In the genomic region with DNA sequence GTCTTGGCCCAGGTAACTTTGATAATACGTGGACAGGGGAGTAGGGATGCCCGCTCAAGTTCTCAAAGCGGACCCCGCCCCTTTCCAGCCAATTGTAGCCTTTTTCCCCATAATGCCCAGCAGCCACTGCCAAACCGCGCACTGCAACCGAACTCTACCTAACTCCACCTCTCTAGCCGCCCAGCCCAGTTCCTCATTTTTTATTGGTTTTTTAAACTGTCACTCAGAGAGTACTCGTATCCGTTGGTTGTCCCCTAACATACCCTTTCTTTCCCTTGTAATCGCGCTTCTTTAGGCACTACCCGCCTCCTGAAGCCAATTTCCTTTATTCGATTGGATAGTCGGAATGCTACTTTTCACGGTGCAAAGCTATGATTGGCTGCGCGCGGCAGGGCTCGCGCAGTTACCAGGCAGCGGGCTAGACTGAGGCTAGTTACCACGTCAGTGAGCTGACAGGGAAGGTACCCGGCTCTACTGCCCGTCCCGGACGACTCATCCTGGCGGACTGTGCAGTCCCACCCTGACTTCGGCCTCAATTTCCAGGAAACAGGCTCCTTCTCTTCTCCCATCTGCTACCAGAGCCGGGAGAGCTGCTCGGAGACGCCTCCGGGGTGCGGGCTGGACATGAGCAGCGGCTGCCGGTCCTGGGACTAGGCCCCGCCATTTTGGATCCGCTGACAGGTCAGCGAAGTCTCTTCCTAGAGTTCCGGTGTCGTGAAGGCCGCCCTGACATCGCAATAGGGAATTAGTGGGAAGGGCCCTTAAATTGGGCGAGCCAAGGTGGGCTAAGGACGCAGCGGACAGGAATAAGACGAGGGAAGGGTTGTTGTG, we compare ENCODE assay signal across 8 cellular contexts. TPM values are rescaled to one million over a fixed set of nuclear protein-coding genes. Genes with fewer than 3 reads are reported as not detected.
DNase-seq lines count a peak whose midpoint lies in the region; ATAC-seq, FAIRE-seq and TF ChIP-seq lines count a peak whose summit lies in the region.

Gene GBF1 (plus strand): TSS at position 432 of the 831 bp plus-strand sequence. CDS start 13,407 bp downstream, outside the sequence.

- H3K36me3 ChIP-seq in BE2C: no peaks in the 10 kb centered on the region

- DNase-seq in BE2C (peak; percentile 90), GM19240 (ENCODE audit: insufficient read length, low spot score) (peak; percentile 95), NCI-H526 (lab: John Stamatoyannopoulos, UW) (peak; percentile 98 to 99), kidney glomerular epithelial cell (lab: John Stamatoyannopoulos, UW) (peak; percentile 100)
- DNase-seq in activated CD4-positive, alpha-beta T cell treated with anti-CD3 and anti-CD28 coated beads for 48 hours: peak; percentile 92
- peak; percentile 59 to 72 for DNase-seq in stimulated activated CD4-positive, alpha-beta T cell treated with anti-CD3 and anti-CD28 coated beads, Interleukin-1b, Interleukin-23, amount 100 ng/mL, for 1 hour (ENCODE audit: low read depth in 2 of 2)

- peak; percentile 90 for ATAC-seq in HG03460 (IDR thresholded peaks at IDR 0.05; ENCODE audit: unreplicated experiment)

- peak; percentile 97 for FAIRE-seq in colon (lab: Jason Lieb, UNC)

- H3K27me3 ChIP-seq in BE2C: no peaks in the 10 kb centered on the region

- TF ChIP-seq CTCF in BE2C (IDR thresholded peaks at IDR 0.05; ENCODE audit: low read depth, low read length): no peak

- H3K9me3 ChIP-seq in BE2C: no peaks in the 10 kb centered on the region

- 0 out of 2 replicates have a peak, but pooled peaks cover 2% of the 10 kb centered on the region for H3K4me1 ChIP-seq in BE2C

- H3K4me3 ChIP-seq in BE2C (ENCODE audit: low read depth, low read length): peak within 1 kb of the TSS; percentile 98

RNA-seq across cellular contexts. Expression of gene GBF1, which starts in this region (rescaled TPM):
- polyA plus RNA-seq in BE2C (2012; ENCODE audit: insufficient read depth, insufficient read length, low read depth): 66.7 TPM

Comparison
In these comparisons a context has a peak if more than half of its experiments do, and no peak if none do; other contexts are left out.
1. Peak in every context shown above with its lines: DNase-seq, ATAC-seq and H3K4me3 ChIP-seq.